In the genomic region with DNA sequence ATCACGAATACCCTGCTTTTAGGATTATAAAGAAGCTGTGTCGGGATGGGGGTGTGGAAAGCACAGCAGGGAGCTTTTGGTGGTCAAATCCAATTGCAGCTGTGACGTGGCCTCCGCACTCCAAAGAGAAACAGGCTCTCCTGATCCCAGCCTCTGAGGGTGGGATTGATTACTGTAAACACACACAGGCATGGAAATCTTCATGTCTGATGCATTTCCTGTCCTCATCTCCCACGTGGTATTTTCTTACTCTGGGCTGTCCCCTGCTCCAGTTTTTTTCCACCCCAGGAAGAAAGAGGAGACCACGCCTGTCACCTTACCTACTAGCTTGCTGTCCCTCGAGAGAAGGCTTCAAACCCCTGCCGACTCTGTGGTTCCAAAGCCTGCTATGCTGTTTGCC, we compare ENCODE assay signal across 15 cellular contexts. TPM values are rescaled to one million over a fixed set of nuclear protein-coding genes. Genes with fewer than 3 reads are reported as not detected.
DNase-seq lines count a peak whose midpoint lies in the region; ATAC-seq and TF ChIP-seq lines count a peak whose summit lies in the region.
"Had no signal": no experiment of that assay in that cellular context is flagged by ENCODE, and none has a peak within 500 bp of the region (broad histone marks: within the 10 kb centered on the region; RNA-seq: fewer than 3 reads in every experiment).

No MANE protein-coding gene starts in this region.

- H3K27me3 ChIP-seq in heart right ventricle (no peaks in the 10 kb centered on the region), stomach (no peaks in the 10 kb centered on the region), Caco-2 (replicated peaks; ENCODE audit: control insufficient read depth, insufficient read depth, low read length) (no peaks in the 10 kb centered on the region)

- CTCF ChIA-PET in Caco-2 (lab: Charles Lee), result no interaction called here

- DNase-seq in heart right ventricle (peak in 1 of 2 donors; percentile 50), Right ventricle myocardium inferior (ENCODE audit: missing footprints) (no peak), amniotic stem cell (lab: John Stamatoyannopoulos, UW) (peak; percentile 46), iPS-NIHi7 (ENCODE audit: extremely low spot score) (peak; percentile 54), stomach (no peak), Caco-2 (no peak), occipital lobe (lab: John Stamatoyannopoulos, UW) (no peak), T-helper 1 cell (no peak)
- DNase-seq: activated CD4-positive, alpha-beta memory T cell treated with anti-CD3 and anti-CD28 coated beads for 36 hours; activated effector memory CD4-positive, alpha-beta T cell treated with anti-CD3 and anti-CD28 coated beads, Interleukin-2, amount 50 U/mL, for 16 hours; DMS79 treated with DMSO at 0.1 percent for 48 hours; hypothalamus; stimulated activated CD4-positive, alpha-beta T cell treated with anti-CD3 and anti-CD28 coated beads, Interleukin-2, amount 100 ng/mL, for 48 hours had no signal

- ATAC-seq in heart right ventricle (peak in 7 of 8 donors; percentile 58 to 86 (median 73)), Right ventricle myocardium inferior (no peak)
- ATAC-seq: Panc1 had no signal

- H3K4me1 ChIP-seq in heart right ventricle (peaks cover 0 to 69% (median 20%) of the 10 kb centered on the region in 9 donors), stomach (peaks cover 9 to 53% (median 24%) of the 10 kb centered on the region in 4 donors), Caco-2 (no peaks in the 10 kb centered on the region)
- H3K4me1 ChIP-seq: prostate gland had no signal

- intact Hi-C loops in heart right ventricle (cut with DNase I), result no loop called here
- intact Hi-C loops in Right ventricle myocardium inferior (cut with DNase I), result no loop called here
- intact Hi-C loops in stomach (cut with DNase I; ENCODE audit: low total_unique reads), result no loop called here
- intact Hi-C loops in Caco-2 (cut with micrococcal nuclease; ENCODE audit: unreplicated experiment), result no loop called here

- no peaks in the 10 kb centered on the region for H3K36me3 Mint-ChIP-seq in Caco-2 (ENCODE audit: insufficient read depth, unreplicated experiment)
- H3K36me3 Mint-ChIP-seq: activated CD4-positive, alpha-beta memory T cell treated with anti-CD3 and anti-CD28 coated beads for 36 hours had no signal

- WGBS in heart right ventricle, 2 donors, result 45 to 65% methylated on average over 8 of the region's 8 CpGs
- WGBS in stomach, 5 donors, result 52 to 69% (median 61%) methylated on average over 7 to 8 of the region's 8 CpGs

- POLR2A ChIA-PET in Caco-2 (lab: Charles Lee), result no interaction called here

- no peak overlapping the region for H3K4me3 Mint-ChIP-seq in Caco-2 (ENCODE audit: unreplicated experiment)
- H3K4me3 Mint-ChIP-seq: activated CD4-positive, alpha-beta memory T cell treated with anti-CD3 and anti-CD28 coated beads for 36 hours had no signal

- H3K27me3 Mint-ChIP-seq in Caco-2 (ENCODE audit: insufficient read depth, unreplicated experiment), result no peaks in the 10 kb centered on the region
- H3K27me3 Mint-ChIP-seq: activated CD4-positive, alpha-beta memory T cell treated with anti-CD3 and anti-CD28 coated beads for 36 hours had no signal

- H3K4me3 ChIP-seq in heart right ventricle, result no peak overlapping the region
- no peak overlapping the region for H3K4me3 ChIP-seq in stomach
- no peak overlapping the region for H3K4me3 ChIP-seq in Caco-2 (ENCODE audit: low read depth, low read length)
- H3K4me3 ChIP-seq: prostate gland had no signal

- no peak for TF ChIP-seq POLR2A in stomach (IDR thresholded peaks at IDR 0.05)

- TF ChIP-seq CTCF in heart right ventricle (IDR thresholded peaks at IDR 0.05) (no peak), stomach (IDR thresholded peaks at IDR 0.05) (no peak), Caco-2 (IDR thresholded peaks at IDR 0.05; ENCODE audit: insufficient read depth in 1 of 2, low read depth in 1 of 2, low read length in 1 of 2, severe bottlenecking in 1 of 2, unreplicated experiment in 1 of 2) (no peak)

- H3K36me3 ChIP-seq in heart right ventricle (peaks cover 0 to 14% (median 0%) of the 10 kb centered on the region in 9 donors), stomach (peaks cover 0 to 7% (median 0%) of the 10 kb centered on the region in 4 donors), Caco-2 (ENCODE audit: control insufficient read depth, insufficient read depth, low read length) (no peaks in the 10 kb centered on the region)
- H3K36me3 ChIP-seq: prostate gland had no signal

- H3K4me1 Mint-ChIP-seq in Caco-2 (ENCODE audit: low read depth, unreplicated experiment), result no peaks in the 10 kb centered on the region

- no peaks in the 10 kb centered on the region for H3K9me3 ChIP-seq in heart right ventricle
- H3K9me3 ChIP-seq in stomach, result no peaks in the 10 kb centered on the region
- H3K9me3 ChIP-seq in Caco-2, result no peaks in the 10 kb centered on the region
- H3K9me3 ChIP-seq: prostate gland had no signal

- H3K27ac ChIP-seq in heart right ventricle (peak overlapping the region in 6 of 10 donors; percentile 22 to 54 (median 44)), stomach (peak overlapping the region in 4 of 5 donors; percentile 5 to 67 (median 38))

- H3K9me3 Mint-ChIP-seq in Caco-2 (ENCODE audit: unreplicated experiment), result no peaks in the 10 kb centered on the region
- H3K9me3 Mint-ChIP-seq: activated CD4-positive, alpha-beta memory T cell treated with anti-CD3 and anti-CD28 coated beads for 36 hours had no signal

- H3K27ac Mint-ChIP-seq in Caco-2 (ENCODE audit: unreplicated experiment), result no peak overlapping the region
- H3K27ac Mint-ChIP-seq: activated CD4-positive, alpha-beta memory T cell treated with anti-CD3 and anti-CD28 coated beads for 36 hours had no signal

- BruUV-seq in Caco-2 (replicated peaks; lab: Mats Ljungman, UMichigan), result no TSS peak

- TF ChIP-seq EP300 in stomach (IDR thresholded peaks at IDR 0.05), result no peak

RNA-seq across cellular contexts. Expression of a gene that starts 22.7 kb away (rescaled TPM):
- 10 to 100 TPM in 8 of 10 donors, 1 to 10 TPM in 2; 8.6 to 19.1 (median 11.3) TPM for total RNA-seq in heart right ventricle
- polyA plus RNA-seq in heart right ventricle, result 1 to 10 TPM; 1.7 to 2.7 TPM
- 12.6 TPM for total RNA-seq in Right ventricle myocardium inferior
- total RNA-seq in stomach, result 10 to 100 TPM; 15.2 to 99.9 (median 55.2) TPM
- polyA plus RNA-seq in stomach, result 1 to 10 TPM; 1.4 to 7.3 (median 6.4) TPM
- 2.1 and 2.4 TPM in 2 replicates for total RNA-seq in Caco-2 (2022)
- 97.9 TPM for total RNA-seq in occipital lobe

Comparison
In these comparisons a context has a peak if more than half of its experiments do, and no peak if none do; other contexts are left out.
1. DNase-seq: peak in amniotic stem cell (single experiment) and iPS-NIHi7 (single experiment); none in Right ventricle myocardium inferior (single experiment), stomach (single experiment), Caco-2 (0 of 2), occipital lobe (single experiment) and T-helper 1 cell (0 of 5).